ENCODE assay signal across 29 cellular contexts in genomic region chr10:79292026-79292425, GRCh38. TPM values are rescaled to one million over a fixed set of nuclear protein-coding genes. Genes with fewer than 3 reads are reported as not detected.
A peak's percentile ranks its signal among the peaks of the same experiment; 100 is the strongest.
DNase-seq lines count a peak whose midpoint lies in the region; ATAC-seq, FAIRE-seq and TF ChIP-seq lines count a peak whose summit lies in the region.
"Had no signal": no experiment of that assay in that cellular context is flagged by ENCODE, and none has a peak within 500 bp of the region (broad histone marks: within the 10 kb centered on the region; RNA-seq: fewer than 3 reads in every experiment).

No MANE protein-coding gene starts in this region.

- H3K27me3 Mint-ChIP-seq in IgD-negative memory B cell (no peaks in the 10 kb centered on the region), glutamatergic neuron (ENCODE audit: unreplicated experiment) (peaks cover 30% of the 10 kb centered on the region)
- no peaks in the 10 kb centered on the region for H3K27me3 Mint-ChIP-seq in stimulated activated memory B cell treated with anti-CD40 and anti-IgM and Interleukin-4, amounts not matched to agents 10 μg/mL and 1 μg/mL and 100 μg/mL, for 72 hours
- H3K27me3 Mint-ChIP-seq: activated naive CD8-positive, alpha-beta T cell treated with anti-CD3 and anti-CD28 coated beads for 36 hours; stimulated activated naive CD8-positive, alpha-beta T cell treated with anti-CD3 and anti-CD28 coated beads, Interleukin-15, amount 100 ng/mL, for 72 hours had no signal

- H3K27ac Mint-ChIP-seq in IgD-negative memory B cell (peak overlapping the region in 2 of 3 donors; percentile 7 to 85), glutamatergic neuron (ENCODE audit: unreplicated experiment) (peak overlapping the region; percentile 34)
- H3K27ac Mint-ChIP-seq in stimulated activated memory B cell treated with anti-CD40 and anti-IgM and Interleukin-4, amounts not matched to agents 10 μg/mL and 1 μg/mL and 100 μg/mL, for 72 hours, result peak overlapping the region; percentile 99
- H3K27ac Mint-ChIP-seq: activated naive CD8-positive, alpha-beta T cell treated with anti-CD3 and anti-CD28 coated beads for 36 hours; endodermal cell; nephron; stimulated activated naive CD8-positive, alpha-beta T cell treated with anti-CD3 and anti-CD28 coated beads, Interleukin-15, amount 100 ng/mL, for 72 hours had no signal

- 0 out of 2 replicates have a peak, but pooled peaks have one; percentile 3 for TF ChIP-seq POLR2A in H54 (IDR thresholded peaks at IDR 0.05; ENCODE audit: low read depth, low read length)
- TF ChIP-seq POLR2A in erythroblast (IDR thresholded peaks at IDR 0.05; ENCODE audit: low read length), result no peak

- TF ChIP-seq CTCF in glutamatergic neuron (IDR thresholded peaks at IDR 0.05; ENCODE audit: partially characterized antibody, unreplicated experiment), result no peak

- H3K36me3 Mint-ChIP-seq in IgD-negative memory B cell (peaks cover 7% of the 10 kb centered on the region), glutamatergic neuron (ENCODE audit: unreplicated experiment) (peaks cover 4% of the 10 kb centered on the region)
- peaks cover 94% of the 10 kb centered on the region for H3K36me3 Mint-ChIP-seq in stimulated activated memory B cell treated with anti-CD40 and anti-IgM and Interleukin-4, amounts not matched to agents 10 μg/mL and 1 μg/mL and 100 μg/mL, for 72 hours

- FAIRE-seq in H54 (lab: Jason Lieb, UNC), result no peak
- FAIRE-seq: frontal cortex, GM12892 had no signal

- DNase-seq in H54 (ENCODE audit: insufficient read length, low spot score) (no peak), glutamatergic neuron (no peak), erythroblast (lab: John Stamatoyannopoulos, UW) (no peak), dedifferentiated amniotic fluid mesenchymal stem cell (ENCODE audit: extremely low spot score) (no peak)
- DNase-seq: activated effector memory CD4-positive, alpha-beta T cell treated with Interleukin-2 at 50 U/mL for 16 hours; activated naive CD8-positive, alpha-beta T cell treated with anti-CD3 and anti-CD28 coated beads for 36 hours; aorta; C1 segment of cervical spinal cord; COR-L47; cortex of kidney; DMS53; endodermal cell; Kasumi-1; NCI-H146; NCI-H345; NCI-H748 treated with DMSO at 0.1 percent for 48 hours; ovary; Peyer's patch; retina; stimulated activated CD4-positive, alpha-beta T cell treated with anti-CD3 and anti-CD28 coated beads, Interleukin-1b, Interleukin-23, amount 100 ng/mL, for 48 hours; stimulated activated naive CD8-positive, alpha-beta T cell treated with anti-CD3 and anti-CD28 coated beads, Interleukin-15, amount 100 ng/mL, for 72 hours; T-helper 9 cell; tibial artery had no signal

- peaks cover 34 to 41% (median 35%) of the 10 kb centered on the region in 3 donors for H3K4me1 Mint-ChIP-seq in IgD-negative memory B cell
- peaks cover 16% of the 10 kb centered on the region for H3K4me1 Mint-ChIP-seq in glutamatergic neuron (ENCODE audit: low read depth, unreplicated experiment)
- peaks cover 96% of the 10 kb centered on the region for H3K4me1 Mint-ChIP-seq in stimulated activated memory B cell treated with anti-CD40 and anti-IgM and Interleukin-4, amounts not matched to agents 10 μg/mL and 1 μg/mL and 100 μg/mL, for 72 hours
- H3K4me1 Mint-ChIP-seq: nephron had no signal

- H3K4me3 Mint-ChIP-seq in IgD-negative memory B cell, result no peak overlapping the region
- no peak overlapping the region for H3K4me3 Mint-ChIP-seq in glutamatergic neuron (ENCODE audit: unreplicated experiment)
- no peak overlapping the region for H3K4me3 Mint-ChIP-seq in stimulated activated memory B cell treated with anti-CD40 and anti-IgM and Interleukin-4, amounts not matched to agents 10 μg/mL and 1 μg/mL and 100 μg/mL, for 72 hours
- H3K4me3 Mint-ChIP-seq: activated naive CD8-positive, alpha-beta T cell treated with anti-CD3 and anti-CD28 coated beads for 36 hours; endodermal cell; nephron; stimulated activated naive CD8-positive, alpha-beta T cell treated with anti-CD3 and anti-CD28 coated beads, Interleukin-15, amount 100 ng/mL, for 72 hours had no signal

- H3K9me3 Mint-ChIP-seq in IgD-negative memory B cell (no peaks in the 10 kb centered on the region), glutamatergic neuron (ENCODE audit: unreplicated experiment) (peaks cover 46% of the 10 kb centered on the region)
- no peaks in the 10 kb centered on the region for H3K9me3 Mint-ChIP-seq in stimulated activated memory B cell treated with anti-CD40 and anti-IgM and Interleukin-4, amounts not matched to agents 10 μg/mL and 1 μg/mL and 100 μg/mL, for 72 hours
- H3K9me3 Mint-ChIP-seq: activated naive CD8-positive, alpha-beta T cell treated with anti-CD3 and anti-CD28 coated beads for 36 hours; endodermal cell; nephron; stimulated activated naive CD8-positive, alpha-beta T cell treated with anti-CD3 and anti-CD28 coated beads, Interleukin-15, amount 100 ng/mL, for 72 hours had no signal

- ATAC-seq in stimulated activated memory B cell treated with anti-CD40 and anti-IgM and Interleukin-4, amounts not matched to agents 10 μg/mL and 1 μg/mL and 100 μg/mL, for 72 hours, result no peak
- no peak for ATAC-seq in HG03354 (IDR thresholded peaks at IDR 0.05; ENCODE audit: poor library complexity, severe bottlenecking, unreplicated experiment)

RNA-seq across cellular contexts. Expression of gene PPIF, which starts 55.2 kb away (rescaled TPM):
- polyA plus RNA-seq in IgD-negative memory B cell, result 20.8 TPM
- total RNA-seq in glutamatergic neuron (ENCODE audit: unreplicated experiment), result 24.2 TPM

Comparison
In these comparisons a context has a peak if more than half of its experiments do, and no peak if none do; other contexts are left out.
1. H3K27ac Mint-ChIP-seq: peak in every context shown above with its lines; median percentile 99 in stimulated activated memory B cell treated with anti-CD40 and anti-IgM and Interleukin-4, amounts not matched to agents 10 μg/mL and 1 μg/mL and 100 μg/mL, for 72 hours; 46 in IgD-negative memory B cell; 34 in glutamatergic neuron.